In the genomic region with DNA sequence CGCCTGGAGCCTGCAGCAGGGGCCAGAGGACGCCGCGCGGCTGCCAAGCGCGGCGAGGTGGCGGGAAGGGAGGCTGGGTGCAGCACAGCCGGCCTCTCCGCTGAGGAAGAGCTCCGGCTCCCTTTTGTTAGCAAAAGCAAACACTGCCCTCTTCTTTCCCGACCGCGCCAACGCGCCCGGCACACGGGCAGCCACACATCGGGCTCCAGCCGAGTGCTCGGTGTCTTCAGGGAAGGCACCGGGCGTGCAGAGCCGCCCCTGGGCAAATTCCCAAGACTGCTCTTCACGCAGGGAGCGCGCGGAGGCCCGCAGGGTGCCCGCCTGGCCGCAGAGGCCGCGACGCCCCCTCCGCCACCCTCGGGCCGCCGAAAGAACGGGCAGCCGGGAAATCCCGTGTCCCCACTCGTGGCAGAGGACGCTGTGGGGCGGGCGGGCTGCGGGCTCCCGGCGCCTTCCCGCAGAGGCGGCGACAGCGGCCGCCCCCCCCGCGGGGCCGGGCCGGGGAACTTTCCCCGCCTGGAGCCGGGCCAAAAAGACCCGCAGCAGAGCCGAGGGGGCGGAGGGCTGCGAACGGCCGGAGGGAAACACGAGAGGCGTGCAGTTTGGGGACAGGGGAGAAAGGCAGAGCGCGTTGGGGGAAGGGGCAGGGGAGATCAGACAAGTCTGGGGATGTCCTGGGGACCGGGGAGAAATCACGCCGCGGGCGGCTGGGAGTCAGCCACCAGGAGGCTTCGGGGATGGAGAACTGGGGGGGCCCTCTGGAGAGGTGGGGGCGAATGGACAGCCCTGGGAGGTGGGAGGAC, we compare ENCODE assay signal across 1 cellular context.
A peak's percentile ranks its signal among the peaks of the same experiment; 100 is the strongest.
TF ChIP-seq lines count a peak whose summit lies in the region.

No MANE protein-coding gene starts in this region.

TF ChIP-seq in HEK293, 187 proteins besides CTCF, POLR2A, EP300 and RAD21 (continued from another document):
- TF ChIP-seq ZNF549 (tag by site-specific recombination; IDR thresholded peaks at IDR 0.05) (no peak), REPIN1 (tag by site-specific recombination; IDR thresholded peaks at IDR 0.05; ENCODE audit: low read depth) (no peak), KLF10 (tag by site-specific recombination; IDR thresholded peaks at IDR 0.05) (peak; percentile 35; the same call in 1 of the 2 replicates), TCF7L2 (IDR thresholded peaks at IDR 0.05; ENCODE audit: borderline replicate concordance, low read depth, low read length) (no peak), ZNF48 (tag by site-specific recombination; IDR thresholded peaks at IDR 0.05) (no peak), GLI2 (tag by site-specific recombination; IDR thresholded peaks at IDR 0.05; ENCODE audit: borderline replicate concordance, low read depth) (no peak), ZNF266 (tag by site-specific recombination; IDR thresholded peaks at IDR 0.05; ENCODE audit: low read depth) (no peak), WT1 (tag by site-specific recombination; IDR thresholded peaks at IDR 0.05) (no peak), ZNF624 (tag by site-specific recombination; IDR thresholded peaks at IDR 0.05) (no peak), ZNF114 (tag by site-specific recombination; IDR thresholded peaks at IDR 0.05) (no peak), ZNF23 (tag by site-specific recombination; IDR thresholded peaks at IDR 0.05; ENCODE audit: borderline replicate concordance) (no peak), ZNF664 (tag by site-specific recombination; IDR thresholded peaks at IDR 0.05) (no peak), FEZF1 (tag by site-specific recombination; IDR thresholded peaks at IDR 0.05) (0 out of 2 replicates have a peak, but pooled peaks have one; percentile 3), SALL2 (tag by site-specific recombination; IDR thresholded peaks at IDR 0.05; ENCODE audit: borderline replicate concordance) (no peak), ZNF660 (tag by site-specific recombination; IDR thresholded peaks at IDR 0.05) (no peak), ZFP69B (tag by site-specific recombination; IDR thresholded peaks at IDR 0.05) (no peak), OSR2 (tag by site-specific recombination; IDR thresholded peaks at IDR 0.05) (no peak), ZNF596 (tag by site-specific recombination; IDR thresholded peaks at IDR 0.05) (no peak), GLI4 (tag by site-specific recombination; IDR thresholded peaks at IDR 0.05) (no peak), ZSCAN30 (tag by site-specific recombination; IDR thresholded peaks at IDR 0.05) (0 out of 2 replicates have a peak, but pooled peaks have one; percentile 37), ZNF112 (tag by site-specific recombination; IDR thresholded peaks at IDR 0.05) (no peak)
- TF ChIP-seq, protein P1, sequence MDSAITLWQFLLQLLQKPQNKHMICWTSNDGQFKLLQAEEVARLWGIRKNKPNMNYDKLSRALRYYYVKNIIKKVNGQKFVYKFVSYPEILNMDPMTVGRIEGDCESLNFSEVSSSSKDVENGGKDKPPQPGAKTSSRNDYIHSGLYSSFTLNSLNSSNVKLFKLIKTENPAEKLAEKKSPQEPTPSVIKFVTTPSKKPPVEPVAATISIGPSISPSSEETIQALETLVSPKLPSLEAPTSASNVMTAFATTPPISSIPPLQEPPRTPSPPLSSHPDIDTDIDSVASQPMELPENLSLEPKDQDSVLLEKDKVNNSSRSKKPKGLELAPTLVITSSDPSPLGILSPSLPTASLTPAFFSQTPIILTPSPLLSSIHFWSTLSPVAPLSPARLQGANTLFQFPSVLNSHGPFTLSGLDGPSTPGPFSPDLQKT (IDR thresholded peaks at IDR 0.05; ENCODE audit: borderline replicate concordance, low read depth, low read length) = no peak
- TF ChIP-seq, protein P2, sequence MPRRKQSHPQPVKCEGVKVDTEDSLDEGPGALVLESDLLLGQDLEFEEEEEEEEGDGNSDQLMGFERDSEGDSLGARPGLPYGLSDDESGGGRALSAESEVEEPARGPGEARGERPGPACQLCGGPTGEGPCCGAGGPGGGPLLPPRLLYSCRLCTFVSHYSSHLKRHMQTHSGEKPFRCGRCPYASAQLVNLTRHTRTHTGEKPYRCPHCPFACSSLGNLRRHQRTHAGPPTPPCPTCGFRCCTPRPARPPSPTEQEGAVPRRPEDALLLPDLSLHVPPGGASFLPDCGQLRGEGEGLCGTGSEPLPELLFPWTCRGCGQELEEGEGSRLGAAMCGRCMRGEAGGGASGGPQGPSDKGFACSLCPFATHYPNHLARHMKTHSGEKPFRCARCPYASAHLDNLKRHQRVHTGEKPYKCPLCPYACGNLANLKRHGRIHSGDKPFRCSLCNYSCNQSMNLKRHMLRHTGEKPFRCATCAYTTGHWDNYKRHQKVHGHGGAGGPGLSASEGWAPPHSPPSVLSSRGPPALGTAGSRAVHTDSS (tag by site-specific recombination; IDR thresholded peaks at IDR 0.05) = no peak
- TF ChIP-seq, protein P3, sequence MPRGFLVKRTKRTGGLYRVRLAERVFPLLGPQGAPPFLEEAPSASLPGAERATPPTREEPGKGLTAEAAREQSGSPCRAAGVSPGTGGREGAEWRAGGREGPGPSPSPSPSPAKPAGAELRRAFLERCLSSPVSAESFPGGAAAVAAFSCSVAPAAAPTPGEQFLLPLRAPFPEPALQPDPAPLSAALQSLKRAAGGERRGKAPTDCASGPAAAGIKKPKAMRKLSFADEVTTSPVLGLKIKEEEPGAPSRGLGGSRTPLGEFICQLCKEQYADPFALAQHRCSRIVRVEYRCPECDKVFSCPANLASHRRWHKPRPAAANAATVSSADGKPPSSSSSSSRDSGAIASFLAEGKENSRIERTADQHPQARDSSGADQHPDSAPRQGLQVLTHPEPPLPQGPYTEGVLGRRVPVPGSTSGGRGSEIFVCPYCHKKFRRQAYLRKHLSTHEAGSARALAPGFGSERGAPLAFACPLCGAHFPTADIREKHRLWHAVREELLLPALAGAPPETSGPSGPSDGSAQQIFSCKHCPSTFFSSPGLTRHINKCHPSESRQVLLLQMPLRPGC (tag by site-specific recombination; IDR thresholded peaks at IDR 0.05) = no peak
